8 cellular contexts compared by ENCODE assay signal in the genomic region with DNA sequence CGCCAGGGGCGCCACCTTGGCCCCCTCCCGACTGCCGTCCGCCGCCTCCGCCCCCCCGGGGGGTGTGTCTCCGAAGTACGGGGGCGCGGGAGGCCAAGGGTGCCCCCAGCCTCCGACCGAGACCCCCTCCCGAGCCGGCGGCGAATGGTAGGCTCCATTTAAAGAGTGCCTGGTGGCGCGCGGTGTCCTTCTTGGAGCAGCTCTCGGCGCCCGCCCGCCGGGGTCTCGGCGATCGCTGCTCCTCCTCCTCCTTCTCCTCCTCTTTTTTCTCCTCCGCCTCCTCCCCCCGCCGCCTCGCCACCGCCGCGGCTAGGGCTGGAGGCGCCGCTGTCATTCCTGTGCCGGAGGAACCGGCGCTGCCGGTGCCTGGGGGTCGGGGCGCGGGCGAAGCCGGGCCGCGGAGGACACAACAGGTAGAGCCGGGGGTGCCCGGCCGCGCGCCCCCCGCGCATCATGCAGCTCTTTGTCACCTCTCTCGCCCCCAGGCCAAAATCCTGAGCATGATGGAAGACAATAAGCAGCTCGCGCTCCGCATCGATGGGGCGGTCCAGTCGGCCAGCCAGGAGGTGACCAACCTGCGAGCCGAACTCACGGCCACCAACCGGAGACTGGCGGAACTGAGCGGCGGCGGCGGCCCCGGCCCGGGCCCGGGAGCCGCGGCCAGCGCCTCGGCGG. TPM values are rescaled to one million over a fixed set of nuclear protein-coding genes. Genes with fewer than 3 reads are reported as not detected.
DNase-seq lines count a peak whose midpoint lies in the region; ATAC-seq and TF ChIP-seq lines count a peak whose summit lies in the region.

A gene (plus strand): TSS at position 188 of the 675 bp plus-strand sequence.

- H3K27me3 Mint-ChIP-seq in nephron (ENCODE audit: low read depth), result peaks cover 41% of the 10 kb centered on the region

- H3K27ac Mint-ChIP-seq in nephron, result peak within 1 kb of the TSS; percentile 83 to 94 (median 93)

- peak within 1 kb of the TSS; percentile 87 to 89 (median 88) for H3K4me3 Mint-ChIP-seq in nephron

- H3K27ac ChIP-seq in C4-2B, result no peak within 1 kb of the TSS; the same call in 1 of the 2 replicates

- H3K36me3 Mint-ChIP-seq in nephron (ENCODE audit: low read depth), result no peaks in the 10 kb centered on the region

- peak; percentile 79 for DNase-seq in NCI-H146 (lab: John Stamatoyannopoulos, UW)
- no peak for DNase-seq in epithelial cell of proximal tubule (ENCODE audit: low read depth)
- DNase-seq in cortex of kidney (lab: John Stamatoyannopoulos, UW), result no peak
- no peak for DNase-seq in COR-L47 (lab: John Stamatoyannopoulos, UW)
- DNase-seq in LoVo (ENCODE audit: low spot score), result no peak

- peak; percentile 29; the same call in 1 of the 2 replicates for TF ChIP-seq CTCF in C4-2B (conservative IDR thresholded peaks at IDR 0.05)
- no peak for TF ChIP-seq CTCF in epithelial cell of proximal tubule (conservative IDR thresholded peaks at IDR 0.05; ENCODE audit: low read depth, low read length)
- peak; percentile 26 to 51 (median 37) for TF ChIP-seq CTCF in nephron (IDR thresholded peaks at IDR 0.05; ENCODE audit: unreplicated experiment in 3 of 3)

- no peaks in the 10 kb centered on the region for H3K9me3 Mint-ChIP-seq in nephron

- ATAC-seq in HG03045 (IDR thresholded peaks at IDR 0.05; ENCODE audit: unreplicated experiment), result no peak

- H3K4me3 ChIP-seq in epithelial cell of proximal tubule (ENCODE audit: low read depth, low read length), result peak within 1 kb of the TSS; percentile 67

- H3K4me1 Mint-ChIP-seq in nephron, result peaks cover 49% of the 10 kb centered on the region

RNA-seq across cellular contexts. Expression of the gene that starts here (rescaled TPM):
- total RNA-seq in epithelial cell of proximal tubule, result 5.1 and 5.7 TPM in 2 replicates
